Comparison of ENCODE assay signal across 9 cellular contexts in genomic region chr12:2640709-2641108, GRCh38.
DNase-seq lines count a peak whose midpoint lies in the region; ATAC-seq and TF ChIP-seq lines count a peak whose summit lies in the region.
"Had no signal": no experiment of that assay in that cellular context is flagged by ENCODE, and none has a peak within 500 bp of the region (broad histone marks: within the 10 kb centered on the region; RNA-seq: fewer than 3 reads in every experiment).

No MANE protein-coding gene starts in this region.

- no peaks in the 10 kb centered on the region for H3K79me2 ChIP-seq in neural progenitor cell (ENCODE audit: low read depth)

- H3K9me3 ChIP-seq in neural progenitor cell (ENCODE audit: low read depth): no peaks in the 10 kb centered on the region
- H3K9me3 ChIP-seq: suprapubic skin had no signal

- TF ChIP-seq CTCF in CD14-positive monocyte (IDR thresholded peaks at IDR 0.05): no peak
- TF ChIP-seq CTCF in neural progenitor cell (IDR thresholded peaks at IDR 0.05): no peak

- H3K4me3 Mint-ChIP-seq in CD14-positive monocyte: no peak overlapping the region
- H3K4me3 Mint-ChIP-seq in neural progenitor cell: no peak overlapping the region

- H3K9ac ChIP-seq in neural progenitor cell: no peak overlapping the region

- H3K27me3 Mint-ChIP-seq in CD14-positive monocyte (ENCODE audit: low read depth in 3 of 3): peaks cover 19 to 23% (median 19%) of the 10 kb centered on the region in 3 donors
- H3K27me3 Mint-ChIP-seq in neural progenitor cell (ENCODE audit: insufficient read depth, low read depth): peaks cover 8% of the 10 kb centered on the region

- no peaks in the 10 kb centered on the region for H3K9me3 Mint-ChIP-seq in CD14-positive monocyte
- H3K9me3 Mint-ChIP-seq in neural progenitor cell: peaks cover under 1% of the 10 kb centered on the region

- peaks cover 15% of the 10 kb centered on the region for H3K4me1 ChIP-seq in neural progenitor cell

- no peak overlapping the region for H3K4me2 ChIP-seq in neural progenitor cell

- H2AFZ ChIP-seq in neural progenitor cell (replicated peaks): peak overlapping the region; percentile 14

- intact Hi-C loops in CD14-positive monocyte (cut with micrococcal nuclease): no loop called here

- peak; percentile 26 for DNase-seq in CD14-positive monocyte (ENCODE audit: low spot score)
- DNase-seq in NCI-H460 (ENCODE audit: extremely low read depth, low read depth): peak; percentile 58
- peak; percentile 75 for DNase-seq in epithelial cell of prostate (ENCODE audit: low read depth, low spot score)
- DNase-seq in neural progenitor cell (ENCODE audit: low spot score): peak; percentile 30
- no peak for DNase-seq in activated effector memory CD4-positive, alpha-beta T cell treated with Interleukin-2 at 50 U/mL for 16 hours
- DNase-seq in effector CD8-positive, alpha-beta T cell (lab: John Stamatoyannopoulos, UW): no peak

- no peaks in the 10 kb centered on the region for H3F3A ChIP-seq in neural progenitor cell (ENCODE audit: low read depth)

- ATAC-seq in GM21786 (IDR thresholded peaks at IDR 0.05; ENCODE audit: unreplicated experiment) (no peak), HG03135 (IDR thresholded peaks at IDR 0.05; ENCODE audit: unreplicated experiment) (no peak)

- H3K27me3 ChIP-seq in neural progenitor cell: no peaks in the 10 kb centered on the region
- H3K27me3 ChIP-seq: suprapubic skin had no signal

- H3K36me3 Mint-ChIP-seq in CD14-positive monocyte (peaks cover 0 to 3% of the 10 kb centered on the region in 2 donors), neural progenitor cell (no peaks in the 10 kb centered on the region)

- H3K4me3 ChIP-seq in neural progenitor cell: no peak overlapping the region
- H3K4me3 ChIP-seq: suprapubic skin had no signal

- H3K27ac Mint-ChIP-seq in CD14-positive monocyte (no peak overlapping the region), neural progenitor cell (peak overlapping the region; percentile 95)

- H3K27ac ChIP-seq in epithelial cell of prostate: peak overlapping the region; percentile 6
- H3K27ac ChIP-seq in neural progenitor cell: no peak overlapping the region
- H3K27ac ChIP-seq: suprapubic skin had no signal

- peaks cover 10% of the 10 kb centered on the region for H3K4me1 Mint-ChIP-seq in CD14-positive monocyte
- peaks cover 40% of the 10 kb centered on the region for H3K4me1 Mint-ChIP-seq in neural progenitor cell

- H3K36me3 ChIP-seq in neural progenitor cell: no peaks in the 10 kb centered on the region
- H3K36me3 ChIP-seq: suprapubic skin had no signal

- no peaks in the 10 kb centered on the region for H4K20me1 ChIP-seq in neural progenitor cell (ENCODE audit: low read depth)

Comparison
In these comparisons a context has a peak if more than half of its experiments do, and no peak if none do; other contexts are left out.
1. DNase-seq: peak in CD14-positive monocyte (single experiment), NCI-H460 (single experiment), epithelial cell of prostate (single experiment) and neural progenitor cell (single experiment); none in activated effector memory CD4-positive, alpha-beta T cell treated with Interleukin-2 at 50 U/mL for 16 hours (single experiment) and effector CD8-positive, alpha-beta T cell (single experiment).